In genomic region chr2:46334389-46335345, GRCh38 we compare ENCODE assay signal across 9 cellular contexts. TPM values are rescaled to one million over a fixed set of nuclear protein-coding genes. Genes with fewer than 3 reads are reported as not detected.
DNase-seq lines count a peak whose midpoint lies in the region; ATAC-seq, FAIRE-seq and TF ChIP-seq lines count a peak whose summit lies in the region.
"Had no signal": no experiment of that assay in that cellular context is flagged by ENCODE, and none has a peak within 500 bp of the region (broad histone marks: within the 10 kb centered on the region; RNA-seq: fewer than 3 reads in every experiment).

No MANE protein-coding gene starts in this region.

- no peak for DNase-seq in lung (ENCODE audit: low spot score)
- no peak for DNase-seq in tibial nerve (ENCODE audit: low spot score in 2 of 2)
- DNase-seq in COLO668 (lab: John Stamatoyannopoulos, UW; ENCODE audit: unreplicated experiment) = no peak
- DNase-seq in frontal cortex (ENCODE audit: low spot score in 2 of 2) = no peak
- no peak for DNase-seq in naive thymus-derived CD8-positive, alpha-beta T cell
- DNase-seq: effector CD4-positive, alpha-beta T cell had no signal

- H3K27me3 ChIP-seq in Loucy (ENCODE audit: insufficient read depth, low read length, poor library complexity, severe bottlenecking) (no peaks in the 10 kb centered on the region), lung (ENCODE audit: control insufficient read depth, insufficient read depth) (no peaks in the 10 kb centered on the region), tibial nerve (no peaks in the 10 kb centered on the region)

- peak; percentile 9 to 55 for TF ChIP-seq EP300 in tibial nerve (IDR thresholded peaks at IDR 0.05)

- H3K4me2 ChIP-seq in Loucy (ENCODE audit: low read depth, low read length, poor library complexity, severe bottlenecking) = peak overlapping the region; percentile 43

- H3K4me3 ChIP-seq in Loucy (ENCODE audit: low read length, poor library complexity, severe bottlenecking) = no peak overlapping the region
- no peak overlapping the region for H3K4me3 ChIP-seq in lung
- peak overlapping the region; percentile 13 to 38 (median 20) for H3K4me3 ChIP-seq in tibial nerve

- H3K4me1 ChIP-seq in Loucy (ENCODE audit: insufficient read depth, low read length, poor library complexity, severe bottlenecking) (peaks cover 99% of the 10 kb centered on the region), lung (ENCODE audit: control insufficient read depth in 2 of 2, insufficient read depth in 2 of 2, low read length in 2 of 2) (peaks cover 49 to 84% of the 10 kb centered on the region in 2 donors), tibial nerve (peaks cover 0 to 91% (median 58%) of the 10 kb centered on the region in 4 donors)

- no peak overlapping the region for H3K4me3 Mint-ChIP-seq in naive thymus-derived CD8-positive, alpha-beta T cell

- WGBS in lung, 2 donors = 54 to 60% methylated on average over 6 of the region's 6 CpGs
- 19 to 31% methylated on average over 6 of the region's 6 CpGs for WGBS in tibial nerve, 2 donors

- peaks cover 11 to 34% (median 18%) of the 10 kb centered on the region in 4 donors for H3K4me1 Mint-ChIP-seq in naive thymus-derived CD8-positive, alpha-beta T cell

- H3K9me3 ChIP-seq in Loucy (ENCODE audit: insufficient read depth, low read depth, low read length) = no peaks in the 10 kb centered on the region
- H3K9me3 ChIP-seq in lung (ENCODE audit: control insufficient read depth in 2 of 2, insufficient read depth in 1 of 2, low read length in 1 of 2) = no peaks in the 10 kb centered on the region
- no peaks in the 10 kb centered on the region for H3K9me3 ChIP-seq in tibial nerve

- peaks cover 0 to 33% (median 12%) of the 10 kb centered on the region in 5 donors for H3K27me3 Mint-ChIP-seq in naive thymus-derived CD8-positive, alpha-beta T cell

- no peaks in the 10 kb centered on the region for H3K9me2 ChIP-seq in Loucy (replicated peaks; ENCODE audit: low read depth, low read length)

- POLR2A ChIA-PET in naive thymus-derived CD8-positive, alpha-beta T cell (lab: Charles Lee) = no interaction called here

- TF ChIP-seq CTCF in Loucy (conservative IDR thresholded peaks at IDR 0.05; ENCODE audit: low read length) (no peak), lung (IDR thresholded peaks at IDR 0.05; ENCODE audit: control extremely low read depth, extremely low read depth) (no peak), tibial nerve (IDR thresholded peaks at IDR 0.05) (no peak)

- H3K9me3 Mint-ChIP-seq in naive thymus-derived CD8-positive, alpha-beta T cell = no peaks in the 10 kb centered on the region

- no peaks in the 10 kb centered on the region for H4K20me1 ChIP-seq in Loucy (ENCODE audit: insufficient read depth, low read length, poor library complexity, severe bottlenecking)

- no peak for ATAC-seq in lung (ENCODE audit: insufficient read depth, low FRiP score)
- ATAC-seq in naive thymus-derived CD8-positive, alpha-beta T cell = no peak
- ATAC-seq in GM18861 (IDR thresholded peaks at IDR 0.05; ENCODE audit: unreplicated experiment) = no peak

- no peak overlapping the region for H2AFZ ChIP-seq in Loucy (ENCODE audit: low read length)

- H3K9ac ChIP-seq in Loucy (ENCODE audit: low read depth, low read length, poor library complexity, severe bottlenecking) = peak overlapping the region; percentile 53

- FAIRE-seq in frontal cortex (lab: Jason Lieb, UNC) = no peak

- H3F3A ChIP-seq in Loucy (ENCODE audit: low read depth) = no peaks in the 10 kb centered on the region

- H3K27ac ChIP-seq in cingulate gyrus (ENCODE audit: low read depth, low read length) = peak overlapping the region; percentile 79
- peak overlapping the region; percentile 73 to 87 for H3K27ac ChIP-seq in lung (ENCODE audit: low read depth in 1 of 2, low read length in 1 of 2)
- peak overlapping the region; percentile 78 to 94 (median 85) for H3K27ac ChIP-seq in tibial nerve

- no peak for TF ChIP-seq POLR2A in tibial nerve (IDR thresholded peaks at IDR 0.05)

- H3K79me2 ChIP-seq in Loucy (ENCODE audit: insufficient read depth, low read length) = peaks cover 87% of the 10 kb centered on the region

- H3K27ac Mint-ChIP-seq in naive thymus-derived CD8-positive, alpha-beta T cell = peak overlapping the region in 1 of 10 donors; percentile 22

- H3K36me3 ChIP-seq in Loucy (ENCODE audit: insufficient read depth, low read length) (no peaks in the 10 kb centered on the region), lung (ENCODE audit: control insufficient read depth in 2 of 2, insufficient read depth in 2 of 2, low read length in 2 of 2) (no peaks in the 10 kb centered on the region), tibial nerve (no peaks in the 10 kb centered on the region)

- H3K36me3 Mint-ChIP-seq in naive thymus-derived CD8-positive, alpha-beta T cell = no peaks in the 10 kb centered on the region

RNA-seq across cellular contexts. Expression of gene EPAS1, which starts 37.5 kb away (rescaled TPM):
- total RNA-seq in lung = 1,000 to 10,000 TPM in 1 of 2 donors, 100 to 1,000 TPM in 1; 424 to 1,051 TPM
- polyA plus RNA-seq in lung = 100 to 1,000 TPM; 233 to 337 TPM
- total RNA-seq in tibial nerve = 100 to 1,000 TPM; 110 to 451 (median 231) TPM
- 3.7 TPM for total RNA-seq in frontal cortex
- 1 to 10 TPM; 1.1 to 1.2 TPM for total RNA-seq in naive thymus-derived CD8-positive, alpha-beta T cell
- 1 to 10 TPM in 1 of 3 donors, under 1 TPM in 2; 0.16 to 1.7 (median 0.23) TPM for polyA plus RNA-seq in naive thymus-derived CD8-positive, alpha-beta T cell

Comparison
In these comparisons a context has a peak if more than half of its experiments do, and no peak if none do; other contexts are left out.
1. H3K4me3 ChIP-seq: peak in tibial nerve (4 of 4); none in Loucy (single experiment) and lung (single experiment).
2. RNA of gene EPAS1, which starts 37.5 kb away (total RNA-seq): 424 to 1,051 TPM in lung and 110 to 451 TPM in tibial nerve; 3.7 TPM in frontal cortex (single experiment) and 1.1 to 1.2 TPM in naive thymus-derived CD8-positive, alpha-beta T cell; every median in the first group is over 10 times any median in the second.
3. Peak in every context shown above with its lines, with median percentiles within 50 percentile points of each other: H3K27ac ChIP-seq.